In genomic region chr1:171740987-171741871, GRCh38 we compare ENCODE assay signal across 8 cellular contexts. TPM values are rescaled to one million over a fixed set of nuclear protein-coding genes. Genes with fewer than 3 reads are reported as not detected.
A peak's percentile ranks its signal among the peaks of the same experiment; 100 is the strongest.
DNase-seq lines count a peak whose midpoint lies in the region; ATAC-seq and TF ChIP-seq lines count a peak whose summit lies in the region.

No MANE protein-coding gene starts in this region.

- POLR2A ChIA-PET in activated CD4-positive, alpha-beta memory T cell treated with anti-CD3 and anti-CD28 coated beads, Interleukin-2, amount 10 ng/mL, durations not matched to agents 7 days and 5 days (lab: Charles Lee), result interaction anchor here (0.9 to 6.0 kb wide), 18 partner anchors 12 to 444 kb away, joined by 3 to 108 read pairs (median 6); partner anchors contain the start of genes METTL13 and PRRC2C

- 1 to 5% methylated on average over 12 to 28 of the region's 28 CpGs for WGBS in endodermal cell (ENCODE audit: insufficient coverage in 1 of 2, insufficient read length in 1 of 2), 2 experiments

- DNase-seq in DMS79 treated with DMSO at 0.1 percent for 48 hours (lab: John Stamatoyannopoulos, UW) (peak; percentile 36), DMS79 (lab: John Stamatoyannopoulos, UW) (no peak), NCI-H748 (lab: John Stamatoyannopoulos, UW; ENCODE audit: unreplicated experiment) (peak; percentile 31), endodermal cell (peak; percentile 60), midbrain (lab: John Stamatoyannopoulos, UW) (peak; percentile 43)
- peak; percentile 57 for DNase-seq in activated CD4-positive, alpha-beta memory T cell treated with anti-CD3 and anti-CD28 coated beads, Interleukin-2, amount 10 ng/mL, durations not matched to agents 7 days and 5 days
- DNase-seq in stimulated activated naive CD8-positive, alpha-beta T cell treated with anti-CD3 and anti-CD28 coated beads, Interleukin-15, Interleukin-2, amounts not matched to agents 100 U/mL and 50 U/mL, for 24 hours, result peak; percentile 48

- peak; percentile 36 for ATAC-seq in HG02981 (IDR thresholded peaks at IDR 0.05; ENCODE audit: unreplicated experiment)
- peak; percentile 15 for ATAC-seq in stimulated activated naive CD8-positive, alpha-beta T cell treated with anti-CD3 and anti-CD28 coated beads, Interleukin-15, Interleukin-2, amounts not matched to agents 100 U/mL and 50 U/mL, for 24 hours

- H3K36me3 ChIP-seq in endodermal cell (ENCODE audit: control insufficient read depth, insufficient read depth, low read length), result peaks cover 12% of the 10 kb centered on the region

- H3K27me3 ChIP-seq in endodermal cell (ENCODE audit: control insufficient read depth, insufficient read depth, low read length, poor library complexity, severe bottlenecking), result no peaks in the 10 kb centered on the region

- peak overlapping the region; percentile 91 for H3K4me3 ChIP-seq in endodermal cell (ENCODE audit: low read length)

- H3K4me1 ChIP-seq in endodermal cell (ENCODE audit: control insufficient read depth, insufficient read depth, low read length), result no peaks in the 10 kb centered on the region

- peaks cover 37% of the 10 kb centered on the region for H3K36me3 Mint-ChIP-seq in activated CD4-positive, alpha-beta memory T cell treated with anti-CD3 and anti-CD28 coated beads, Interleukin-2, amount 10 ng/mL, durations not matched to agents 7 days and 5 days (ENCODE audit: low read depth)
- H3K36me3 Mint-ChIP-seq in endodermal cell (ENCODE audit: low read depth), result peaks cover 9% of the 10 kb centered on the region

- H3K9me3 Mint-ChIP-seq in activated CD4-positive, alpha-beta memory T cell treated with anti-CD3 and anti-CD28 coated beads, Interleukin-2, amount 10 ng/mL, durations not matched to agents 7 days and 5 days, result no peaks in the 10 kb centered on the region
- no peaks in the 10 kb centered on the region for H3K9me3 Mint-ChIP-seq in endodermal cell

- peak overlapping the region; percentile 65 for H3K9ac ChIP-seq in endodermal cell (ENCODE audit: extremely low read depth, low read length, poor library complexity, severe bottlenecking)

- H3K27ac ChIP-seq in endodermal cell (ENCODE audit: low read depth, low read length), result peak overlapping the region; percentile 42

- peak overlapping the region; percentile 99 for H3K4me3 Mint-ChIP-seq in activated CD4-positive, alpha-beta memory T cell treated with anti-CD3 and anti-CD28 coated beads, Interleukin-2, amount 10 ng/mL, durations not matched to agents 7 days and 5 days
- H3K4me3 Mint-ChIP-seq in endodermal cell, result peak overlapping the region; percentile 99

- CTCF ChIA-PET in activated CD4-positive, alpha-beta memory T cell treated with anti-CD3 and anti-CD28 coated beads, Interleukin-2, amount 10 ng/mL, durations not matched to agents 7 days and 5 days (lab: Charles Lee), result interaction anchor here (1.0 to 2.6 kb wide), 7 partner anchors 13 to 256 kb away, joined by 3 to 12 read pairs (median 5); partner anchors contain the start of gene PRRC2C

- no peaks in the 10 kb centered on the region for H3K9me3 ChIP-seq in endodermal cell (ENCODE audit: control insufficient read depth, low read length)

- peaks cover 51% of the 10 kb centered on the region for H3K4me1 Mint-ChIP-seq in activated CD4-positive, alpha-beta memory T cell treated with anti-CD3 and anti-CD28 coated beads, Interleukin-2, amount 10 ng/mL, durations not matched to agents 7 days and 5 days
- peaks cover 18% of the 10 kb centered on the region for H3K4me1 Mint-ChIP-seq in endodermal cell

- H3K27ac Mint-ChIP-seq in activated CD4-positive, alpha-beta memory T cell treated with anti-CD3 and anti-CD28 coated beads, Interleukin-2, amount 10 ng/mL, durations not matched to agents 7 days and 5 days, result peak overlapping the region; percentile 100
- peak overlapping the region; percentile 80 for H3K27ac Mint-ChIP-seq in endodermal cell

- H3K27me3 Mint-ChIP-seq in activated CD4-positive, alpha-beta memory T cell treated with anti-CD3 and anti-CD28 coated beads, Interleukin-2, amount 10 ng/mL, durations not matched to agents 7 days and 5 days, result no peaks in the 10 kb centered on the region
- no peaks in the 10 kb centered on the region for H3K27me3 Mint-ChIP-seq in endodermal cell (ENCODE audit: insufficient read depth)

- TF ChIP-seq CTCF in endodermal cell (conservative IDR thresholded peaks at IDR 0.05), result no peak

RNA-seq across cellular contexts. Expression of gene VAMP4, which starts 0.6 kb away (rescaled TPM):
- total RNA-seq in activated CD4-positive, alpha-beta memory T cell treated with anti-CD3 and anti-CD28 coated beads, Interleukin-2, amount 10 ng/mL, durations not matched to agents 7 days and 5 days, result 10 to 100 TPM; 31.3 to 31.5 TPM
- total RNA-seq in endodermal cell, result 1 to 10 TPM; 6.2 to 6.9 TPM
- polyA plus RNA-seq in endodermal cell (2013, experiment 1 of 2), result 11.6 TPM
- polyA plus RNA-seq in endodermal cell (2013, experiment 2 of 2), result 11.1 TPM

RNA-seq across cellular contexts. Expression of gene METTL13, which starts 40.2 kb away (rescaled TPM):
- total RNA-seq in activated CD4-positive, alpha-beta memory T cell treated with anti-CD3 and anti-CD28 coated beads, Interleukin-2, amount 10 ng/mL, durations not matched to agents 7 days and 5 days, result 10 to 100 TPM; 42.9 to 44.5 TPM
- 10 to 100 TPM; 32.1 to 38.5 TPM for total RNA-seq in endodermal cell
- polyA plus RNA-seq in endodermal cell (2013, experiment 1 of 2), result 22.0 TPM
- 16.5 TPM for polyA plus RNA-seq in endodermal cell (2013, experiment 2 of 2)

Comparison
In these comparisons a context has a peak if more than half of its experiments do, and no peak if none do; other contexts are left out.
1. RNA of gene VAMP4, which starts 0.6 kb away (total RNA-seq): 31.3 to 31.5 TPM in activated CD4-positive, alpha-beta memory T cell treated with anti-CD3 and anti-CD28 coated beads, Interleukin-2, amount 10 ng/mL, durations not matched to agents 7 days and 5 days; 6.2 to 6.9 TPM in endodermal cell; every median in the first group is over 4 times any median in the second.